Comparison of ENCODE assay signal across 1 cellular context in genomic region chr1:229613938-229614337, GRCh38.
TF ChIP-seq lines count a peak whose summit lies in the region.

No MANE protein-coding gene starts in this region.

TF ChIP-seq in K562, 482 proteins besides CTCF, POLR2A, EP300 and RAD21:
- no peak for TF ChIP-seq ZNF398 (CRISPR knock-in tag; IDR thresholded peaks at IDR 0.05)
- no peak for TF ChIP-seq ZNF175 (CRISPR knock-in tag; IDR thresholded peaks at IDR 0.05; ENCODE audit: low read depth)
TF ChIP-seq in K562: peak in this region for 0.
